Comparison of ENCODE assay signal across 34 cellular contexts in genomic region chr14:84361476-84361875, GRCh38.
"Had no signal": no experiment of that assay in that cellular context is flagged by ENCODE, and none has a peak within 500 bp of the region (broad histone marks: within the 10 kb centered on the region; RNA-seq: fewer than 3 reads in every experiment).

No MANE protein-coding gene starts in this region.

- ATAC-seq: left colon, left lung, lower lobe of right lung, natural killer cell, sciatic nerve, upper lobe of right lung had no signal

- H3K4me1 Mint-ChIP-seq: immature natural killer cell, mesothelial cell of epicardium, naive B cell, natural killer cell, nephron progenitor cell, neural progenitor cell had no signal

- H3K27me3 Mint-ChIP-seq: naive B cell; stimulated activated naive CD8-positive, alpha-beta T cell treated with anti-CD3 and anti-CD28 coated beads, Interleukin-15, Interleukin-2, amounts not matched to agents 100 ng/mL and 50 ng/mL, for 24 hours had no signal

- DNase-seq: hypothalamus; immature natural killer cell; kidney; left colon; left lung; lower lobe of right lung; mesendoderm; naive B cell; natural killer cell; nephron progenitor cell; occipital lobe; ovary; posterior cingulate gyrus; retina; right cardiac atrium; stimulated activated CD4-positive, alpha-beta T cell treated with anti-CD3 and anti-CD28 coated beads, Interleukin-12 subunit alpha, Interleukin-12 subunit beta, amount 100 ng/mL, for 4 hours; stimulated activated CD4-positive, alpha-beta T cell treated with anti-CD3 and anti-CD28 coated beads, Interleukin-15, amount 100 ng/mL, for 24 hours; stimulated activated CD4-positive, alpha-beta T cell treated with anti-CD3 and anti-CD28 coated beads, Interleukin-2, amount 100 ng/mL, for 24 hours; stimulated activated CD4-positive, alpha-beta T cell treated with anti-CD3 and anti-CD28 coated beads, Interleukin-4, amount 100 ng/mL, for 1 hour; stimulated activated naive CD4-positive, alpha-beta T cell; tibial artery; trophoblast cell; upper lobe of right lung had no signal

- H3K4me1 ChIP-seq: left lung, lower lobe of right lung, neural progenitor cell, prostate gland, suprapubic skin, tibial artery, upper lobe of right lung had no signal

- H3K9me3 ChIP-seq: neutrophil, ovary, prostate gland, suprapubic skin, thoracic aorta had no signal

- H3K27me3 ChIP-seq: left lung, neural progenitor cell, neutrophil, ovary, suprapubic skin, tibial artery, upper lobe of right lung had no signal

- H3K4me3 ChIP-seq: left lung, lower lobe of right lung, neural progenitor cell, ovary, prostate gland, skin epidermis, suprapubic skin, thoracic aorta, tibial artery, upper lobe of right lung had no signal

- H3K4me3 Mint-ChIP-seq: immature natural killer cell; mesothelial cell of epicardium; naive B cell; natural killer cell; nephron progenitor cell; neural progenitor cell; stimulated activated naive CD8-positive, alpha-beta T cell treated with anti-CD3 and anti-CD28 coated beads, Interleukin-15, Interleukin-2, amounts not matched to agents 100 ng/mL and 50 ng/mL, for 24 hours had no signal

- H3K27ac ChIP-seq: left lung, lower lobe of right lung, neural progenitor cell, neutrophil, ovary, prostate gland, skin epidermis, suprapubic skin, thoracic aorta, tibial artery, upper lobe of right lung had no signal

- H3K4me2 ChIP-seq: neural progenitor cell had no signal

- H3K27ac Mint-ChIP-seq: immature natural killer cell; mesothelial cell of epicardium; naive B cell; natural killer cell; nephron progenitor cell; neural progenitor cell; stimulated activated naive CD8-positive, alpha-beta T cell treated with anti-CD3 and anti-CD28 coated beads, Interleukin-15, Interleukin-2, amounts not matched to agents 100 ng/mL and 50 ng/mL, for 24 hours had no signal

- H3K36me3 ChIP-seq: left lung, lower lobe of right lung, neural progenitor cell, neutrophil, ovary, prostate gland, suprapubic skin, thoracic aorta, tibial artery, upper lobe of right lung had no signal

- H3K9me3 Mint-ChIP-seq: neural progenitor cell had no signal

- H2AFZ ChIP-seq: neural progenitor cell had no signal

- FAIRE-seq: islet of Langerhans, kidney, urothelium cell line had no signal

- H3K36me3 Mint-ChIP-seq: immature natural killer cell, naive B cell, neural progenitor cell had no signal

- H3K9ac ChIP-seq: neural progenitor cell had no signal
